Comparison of ENCODE assay signal across 8 cellular contexts in genomic region chr13:19957320-19958118, GRCh38. TPM values are rescaled to one million over a fixed set of nuclear protein-coding genes. Genes with fewer than 3 reads are reported as not detected.
DNase-seq lines count a peak whose midpoint lies in the region; ATAC-seq and TF ChIP-seq lines count a peak whose summit lies in the region.

No MANE protein-coding gene starts in this region.

- peak; percentile 66 for DNase-seq in DMS153 treated with DMSO at 0.1 percent for 48 hours (lab: John Stamatoyannopoulos, UW; ENCODE audit: unreplicated experiment)
- peak; percentile 38 for DNase-seq in LoVo (ENCODE audit: low spot score)
- peak; percentile 75 for DNase-seq in SK-N-DZ (ENCODE audit: low spot score)
- DNase-seq in activated naive CD8-positive, alpha-beta T cell treated with anti-CD3 and anti-CD28 coated beads, Interleukin-2, amount 50 U/mL, for 16 hours (ENCODE audit: low read depth, low spot score): peak; percentile 67
- peak; percentile 76 to 81 (median 78) for DNase-seq in heart left ventricle
- peak; percentile 48 to 89 for DNase-seq in trophoblast cell
- DNase-seq in tibial artery: peak; percentile 79 to 85

- peak overlapping the region; percentile 88 for H3K9ac ChIP-seq in trophoblast cell (ENCODE audit: low read length)

- H3K27ac ChIP-seq in heart left ventricle: peak overlapping the region; percentile 91 to 99 (median 96)
- H3K27ac ChIP-seq in trophoblast cell (ENCODE audit: low read depth, low read length): peak overlapping the region; percentile 95
- peak overlapping the region; percentile 96 to 99 for H3K27ac ChIP-seq in tibial artery

- peak overlapping the region; percentile 96 for H4K91ac ChIP-seq in trophoblast cell (ENCODE audit: low read depth, low read length)

- peak overlapping the region; percentile 89 for H3K14ac ChIP-seq in trophoblast cell (ENCODE audit: low read length)

- peak overlapping the region; percentile 74 for H2BK120ac ChIP-seq in trophoblast cell (ENCODE audit: insufficient read depth, low read length, poor library complexity)

- H3K4me2 ChIP-seq in trophoblast cell (ENCODE audit: low read length): peak overlapping the region; percentile 83

- H3K4me1 ChIP-seq in heart left ventricle (peaks cover 5 to 36% (median 27%) of the 10 kb centered on the region in 12 donors), trophoblast cell (ENCODE audit: control insufficient read depth in 1 of 2, insufficient read depth in 2 of 2, low read length in 2 of 2) (no peaks in the 10 kb centered on the region), tibial artery (peaks cover 0 to 28% (median 20%) of the 10 kb centered on the region in 4 donors)

- H4K8ac ChIP-seq in trophoblast cell (ENCODE audit: low read depth, low read length): peak overlapping the region; percentile 88

- H3K79me2 ChIP-seq in trophoblast cell (ENCODE audit: control insufficient read depth, insufficient read depth, low read length, poor library complexity): peaks cover 21% of the 10 kb centered on the region

- no peak overlapping the region for H2BK12ac ChIP-seq in trophoblast cell (ENCODE audit: low read length)

- H2BK5ac ChIP-seq in trophoblast cell (ENCODE audit: low read depth, low read length, poor library complexity): peak overlapping the region; percentile 95

- peak overlapping the region; percentile 95 for H2AFZ ChIP-seq in trophoblast cell (ENCODE audit: insufficient read depth, low read length, poor library complexity)

- H3K9me3 ChIP-seq in heart left ventricle (peaks cover 0 to 5% (median 0%) of the 10 kb centered on the region in 12 donors), trophoblast cell (ENCODE audit: insufficient read depth, low read depth, low read length) (no peaks in the 10 kb centered on the region), tibial artery (no peaks in the 10 kb centered on the region)

- no peak overlapping the region for H3K23ac ChIP-seq in trophoblast cell (ENCODE audit: low read length)

- H3K36me3 ChIP-seq in heart left ventricle: peaks cover 0 to 20% (median 15%) of the 10 kb centered on the region in 9 donors
- H3K36me3 ChIP-seq in trophoblast cell (ENCODE audit: control insufficient read depth in 1 of 2, insufficient read depth in 2 of 2, low read length in 2 of 2): no peaks in the 10 kb centered on the region
- no peaks in the 10 kb centered on the region for H3K36me3 ChIP-seq in tibial artery

- H2AK5ac ChIP-seq in trophoblast cell (ENCODE audit: low read length): peak overlapping the region; percentile 52

- peak overlapping the region; percentile 65 for H4K12ac ChIP-seq in trophoblast cell (ENCODE audit: low read depth, low read length)

- H3K18ac ChIP-seq in trophoblast cell (ENCODE audit: low read length): peak overlapping the region; percentile 97

- H3K27me3 ChIP-seq in heart left ventricle (no peaks in the 10 kb centered on the region), trophoblast cell (ENCODE audit: insufficient read depth, low read length) (no peaks in the 10 kb centered on the region), tibial artery (no peaks in the 10 kb centered on the region)

- WGBS in heart left ventricle, 4 donors: 1 to 3% (median 2%) methylated on average over 26 to 62 of the region's 62 CpGs
- WGBS in trophoblast cell (ENCODE audit: extremely low coverage, insufficient coverage, insufficient read length): no CpG with 5 or more reads among the region's 62 CpGs

- ATAC-seq in GM21528 (IDR thresholded peaks at IDR 0.05; ENCODE audit: low FRiP score, unreplicated experiment): peak; percentile 27
- ATAC-seq in heart left ventricle: peak in 3 of 4 donors; percentile 4 to 13 (median 8)

- intact Hi-C loops in heart left ventricle (cut with DNase I) (loop anchor here in 8 of 10 donors (2.0 to 10.0 kb wide), 6 partner anchors 90 to 325 kb away; partner anchors contain the start of genes ZMYM5 (in 6 of the 8), PSPC1 (in 2 of the 8) and MPHOSPH8 (in 1 of the 8)), tibial artery (cut with DNase I; ENCODE audit: low total_unique reads) (loop anchor here (2.0 kb wide), 1 partner anchor 95 kb away; the partner anchor contains the start of gene ZMYM5)

- peaks cover 22% of the 10 kb centered on the region for H3K79me1 ChIP-seq in trophoblast cell (ENCODE audit: low read length)

- TF ChIP-seq POLR2A in heart left ventricle (IDR thresholded peaks at IDR 0.05): peak in 1 of 2 donors; percentile 19

- TF ChIP-seq CTCF in heart left ventricle (IDR thresholded peaks at IDR 0.05) (peak; percentile 52 to 78 (median 74)), tibial artery (IDR thresholded peaks at IDR 0.05) (peak; percentile 74 to 77)

- H3K4me3 ChIP-seq in heart left ventricle (peak overlapping the region; percentile 51 to 96 (median 87)), trophoblast cell (ENCODE audit: low read depth, low read length) (peak overlapping the region; percentile 73), tibial artery (peak overlapping the region; percentile 93 to 94)

- H3K4ac ChIP-seq in trophoblast cell (ENCODE audit: low read depth, low read length): peak overlapping the region; percentile 99

RNA-seq across cellular contexts. Expression of gene ZMYM2, which starts 1.0 kb away (rescaled TPM):
- polyA plus RNA-seq in SK-N-DZ (2014; cell fraction: cytosol; rRNA removed): 45.2 and 48.9 TPM in 2 replicates
- 51.2 and 57.4 TPM in 2 replicates for polyA plus RNA-seq in SK-N-DZ (2014; cell fraction: nucleus; rRNA removed)
- total RNA-seq in heart left ventricle: 10 to 100 TPM; 37.2 to 69.3 (median 53.0) TPM
- polyA plus RNA-seq in heart left ventricle: 10 to 100 TPM; 11.2 to 16.1 TPM
- 49.9 and 52.6 TPM in 2 replicates for polyA plus RNA-seq in trophoblast cell (2013)

Comparison
In these comparisons a context has a peak if more than half of its experiments do, and no peak if none do; other contexts are left out.
1. Peak in every context shown above with its lines: DNase-seq, ATAC-seq, H3K4me3 ChIP-seq and H3K27ac ChIP-seq.